Comparison of ENCODE assay signal across 8 cellular contexts in genomic region chr12:112992541-112993398, GRCh38. TPM values are rescaled to one million over a fixed set of nuclear protein-coding genes. Genes with fewer than 3 reads are reported as not detected.
DNase-seq lines count a peak whose midpoint lies in the region; ATAC-seq and TF ChIP-seq lines count a peak whose summit lies in the region.

No MANE protein-coding gene starts in this region.

- peak; percentile 74 for TF ChIP-seq CTCF in CD4-positive, alpha-beta T cell (IDR thresholded peaks at IDR 0.05)
- TF ChIP-seq CTCF in HFF-Myc (IDR thresholded peaks at IDR 0.05; ENCODE audit: low read depth, low read length, missing control alignments) (peak; percentile 95), esophagus muscularis mucosa (IDR thresholded peaks at IDR 0.05) (peak; percentile 47 to 88 (median 59)), natural killer cell (IDR thresholded peaks at IDR 0.05) (peak; percentile 73), transverse colon (IDR thresholded peaks at IDR 0.05) (peak; percentile 66 to 93 (median 74))

- H3K4me1 ChIP-seq in esophagus muscularis mucosa (no peaks in the 10 kb centered on the region), transverse colon (peaks cover 0 to 3% (median 0%) of the 10 kb centered on the region in 4 donors)

- intact Hi-C loops in CD4-positive, alpha-beta T cell (cut with DNase I, micrococcal nuclease) = loop anchor here (2.0 to 5.0 kb wide), 5 partner anchors 44 to 182 kb away; no protein-coding TSS in a partner anchor
- intact Hi-C loops in esophagus muscularis mucosa (cut with DNase I) = no loop called here
- intact Hi-C loops in natural killer cell (cut with micrococcal nuclease) = no loop called here
- intact Hi-C loops in transverse colon (cut with DNase I; ENCODE audit: low total_unique reads) = no loop called here

- no peak overlapping the region for H3K27ac ChIP-seq in CD4-positive, alpha-beta T cell (ENCODE audit: low read depth, low read length)
- no peak overlapping the region for H3K27ac ChIP-seq in esophagus muscularis mucosa (replicated peaks in 1 of 4)
- no peak overlapping the region for H3K27ac ChIP-seq in transverse colon

- no peak overlapping the region for H3K4me3 Mint-ChIP-seq in CD4-positive, alpha-beta T cell
- H3K4me3 Mint-ChIP-seq in natural killer cell = no peak overlapping the region

- TF ChIP-seq POLR2A in esophagus muscularis mucosa (IDR thresholded peaks at IDR 0.05; ENCODE audit: low read depth) (no peak), transverse colon (IDR thresholded peaks at IDR 0.05) (no peak)

- H3K4me3 ChIP-seq in HFF-Myc (replicated peaks; ENCODE audit: low read depth, low read length) (no peak overlapping the region), esophagus muscularis mucosa (no peak overlapping the region), transverse colon (no peak overlapping the region)

- H3K27ac Mint-ChIP-seq in CD4-positive, alpha-beta T cell = peak overlapping the region; percentile 7
- H3K27ac Mint-ChIP-seq in natural killer cell = no peak overlapping the region

- ATAC-seq in CD4-positive, alpha-beta T cell (ENCODE audit: poor library complexity) = peak; percentile 87
- ATAC-seq in natural killer cell (peak; percentile 52 to 79 (median 74)), GM18873 (IDR thresholded peaks at IDR 0.05; ENCODE audit: low FRiP score, unreplicated experiment) (no peak)

- H3K9me3 ChIP-seq in CD4-positive, alpha-beta T cell (ENCODE audit: control insufficient read depth, low read length) = no peaks in the 10 kb centered on the region
- H3K9me3 ChIP-seq in esophagus muscularis mucosa (peaks cover 0 to 5% (median 0%) of the 10 kb centered on the region in 4 donors), transverse colon (no peaks in the 10 kb centered on the region)

- peaks cover 25% of the 10 kb centered on the region for H3K4me1 Mint-ChIP-seq in CD4-positive, alpha-beta T cell (ENCODE audit: low read depth)
- peaks cover 11 to 23% of the 10 kb centered on the region in 2 donors for H3K4me1 Mint-ChIP-seq in natural killer cell

- H3K36me3 Mint-ChIP-seq in CD4-positive, alpha-beta T cell (ENCODE audit: low read depth) = peaks cover 97% of the 10 kb centered on the region
- H3K36me3 Mint-ChIP-seq in natural killer cell = peaks cover 33% of the 10 kb centered on the region

- 5% methylated on average over 2 of the region's 2 CpGs for WGBS in esophagus muscularis mucosa
- WGBS in transverse colon (ENCODE audit: low coverage in 1 of 2), 2 donors = 0 to 22% methylated on average over 1 to 2 of the region's 2 CpGs

- H3K27me3 Mint-ChIP-seq in CD4-positive, alpha-beta T cell = no peaks in the 10 kb centered on the region
- H3K27me3 Mint-ChIP-seq in natural killer cell (ENCODE audit: low read depth in 2 of 2) = no peaks in the 10 kb centered on the region

- DNase-seq in CD4-positive, alpha-beta T cell = peak; percentile 16 to 64 (median 48)
- peak; percentile 31 for DNase-seq in HFF-Myc (ENCODE audit: extremely low read depth, low read depth)
- peak; percentile 50 for DNase-seq in NOMO-1 treated with DMSO at 0.1 percent for 48 hours (lab: John Stamatoyannopoulos, UW; ENCODE audit: unreplicated experiment)
- DNase-seq in activated CD8-positive, alpha-beta memory T cell treated with anti-CD3 and anti-CD28 coated beads, Interleukin-2, amount 50 U/mL, for 48 hours = peak; percentile 81
- DNase-seq in esophagus muscularis mucosa (ENCODE audit: extremely low spot score) = no peak
- peak; percentile 28 for DNase-seq in natural killer cell
- peak; percentile 54 for DNase-seq in transverse colon

- H3K9me3 Mint-ChIP-seq in CD4-positive, alpha-beta T cell = no peaks in the 10 kb centered on the region
- no peaks in the 10 kb centered on the region for H3K9me3 Mint-ChIP-seq in natural killer cell

- H3K27me3 ChIP-seq in CD4-positive, alpha-beta T cell (ENCODE audit: control insufficient read depth, insufficient read depth, low read length) = no peaks in the 10 kb centered on the region
- peaks cover 0 to 5% (median 0%) of the 10 kb centered on the region in 4 donors for H3K27me3 ChIP-seq in esophagus muscularis mucosa
- no peaks in the 10 kb centered on the region for H3K27me3 ChIP-seq in transverse colon

- POLR2A ChIA-PET in CD4-positive, alpha-beta T cell (lab: Charles Lee) = interaction anchor here (1.1 to 7.8 kb wide), 2 partner anchors 9 to 14 kb away, joined by 3 to 74 read pairs; partner anchors contain the start of gene OAS2

- TF ChIP-seq EP300 in esophagus muscularis mucosa (IDR thresholded peaks at IDR 0.05) = no peak
- TF ChIP-seq EP300 in transverse colon (IDR thresholded peaks at IDR 0.05; ENCODE audit: low read depth) = no peak

- CTCF ChIA-PET in CD4-positive, alpha-beta T cell (lab: Charles Lee) = interaction anchor here (0.7 to 2.9 kb wide), 14 partner anchors 9 to 342 kb away, joined by 3 to 25 read pairs (median 4); partner anchors contain the start of genes OAS1, OAS2 and SLC8B1

- H3K36me3 ChIP-seq in esophagus muscularis mucosa (peaks cover 0 to 50% (median 27%) of the 10 kb centered on the region in 4 donors), transverse colon (no peaks in the 10 kb centered on the region)

- in situ Hi-C loops in transverse colon (cut with MboI; ENCODE audit: low pct_ligation_motif_present in 1 of 4, low pct_unique_long_range_greater_than_20kb in 1 of 4, low sequenced_read_pairs in 3 of 4) = no loop called here

RNA-seq across cellular contexts. Expression of gene OAS2, which starts 14.5 kb away (rescaled TPM):
- total RNA-seq in CD4-positive, alpha-beta T cell = 10 to 100 TPM; 15.0 to 16.2 TPM
- total RNA-seq in esophagus muscularis mucosa (1 to 10 TPM; 4.8 to 9.1 (median 7.4) TPM), natural killer cell (10 to 100 TPM; 29.0 to 56.3 (median 48.2) TPM), transverse colon (1 to 10 TPM; 2.0 to 5.1 (median 3.5) TPM)

RNA-seq across cellular contexts. Expression of gene OAS3, which starts 54.5 kb away (rescaled TPM):
- total RNA-seq in CD4-positive, alpha-beta T cell = 10 to 100 TPM; 13.9 to 14.5 TPM
- 1 to 10 TPM; 6.0 to 9.6 (median 9.2) TPM for total RNA-seq in esophagus muscularis mucosa
- total RNA-seq in natural killer cell = 10 to 100 TPM in 2 of 3 donors, 1 to 10 TPM in 1; 8.5 to 24.7 (median 15.4) TPM
- total RNA-seq in transverse colon = 10 to 100 TPM in 3 of 4 donors, 1 to 10 TPM in 1; 6.2 to 17.6 (median 12.4) TPM

Comparison
In these comparisons a context has a peak if more than half of its experiments do, and no peak if none do; other contexts are left out.
1. intact Hi-C loops: an anchor here in CD4-positive, alpha-beta T cell (2.0 to 5.0 kb wide); none called in esophagus muscularis mucosa, natural killer cell and transverse colon.